27 cellular contexts compared by ENCODE assay signal in the genomic region with DNA sequence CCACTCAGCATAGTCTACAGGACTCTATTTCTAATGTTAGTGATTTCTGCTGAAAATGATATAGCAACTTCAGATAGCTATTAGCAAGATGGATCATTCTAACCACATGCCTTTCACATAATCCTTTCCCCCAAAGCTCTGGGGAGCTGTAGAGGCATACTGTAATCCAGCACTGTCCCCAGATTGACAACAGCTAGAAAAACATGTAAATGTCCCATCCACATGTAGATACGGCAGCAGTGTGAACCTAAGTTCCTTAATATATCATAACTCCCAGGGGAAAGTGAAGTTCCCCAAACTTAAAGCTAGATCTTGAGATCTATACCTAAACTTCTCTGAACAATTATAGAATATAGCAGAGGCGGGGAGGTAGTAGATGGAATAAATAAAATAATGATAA. TPM values are rescaled to one million over a fixed set of nuclear protein-coding genes. Genes with fewer than 3 reads are reported as not detected.
DNase-seq lines count a peak whose midpoint lies in the region; TF ChIP-seq lines count a peak whose summit lies in the region.
"Had no signal": no experiment of that assay in that cellular context is flagged by ENCODE, and none has a peak within 500 bp of the region (broad histone marks: within the 10 kb centered on the region; RNA-seq: fewer than 3 reads in every experiment).

No MANE protein-coding gene starts in this region.

- H3K4me1 ChIP-seq in mammary epithelial cell (ENCODE audit: insufficient read depth, low read length) = peaks cover 19% of the 10 kb centered on the region
- H3K4me1 ChIP-seq in adipocyte (ENCODE audit: control insufficient read depth, insufficient read depth, low read length) = peaks cover 70% of the 10 kb centered on the region
- peaks cover 3% of the 10 kb centered on the region for H3K4me1 ChIP-seq in smooth muscle cell (ENCODE audit: low read depth)

- H3K79me2 ChIP-seq in mammary epithelial cell (ENCODE audit: insufficient read depth, low read length) (peaks cover 28% of the 10 kb centered on the region), smooth muscle cell (ENCODE audit: low read depth) (peaks cover 43% of the 10 kb centered on the region)

- BruUV-seq in MCF 10A (replicated peaks; lab: Mats Ljungman, UMichigan) = no TSS peak
- BruUV-seq in mammary epithelial cell (replicated peaks; lab: Mats Ljungman, UMichigan) = no TSS peak

- CTCF ChIA-PET in MCF 10A (lab: Yijun Ruan, JAX) (interaction anchor here (0.6 to 2.4 kb wide), 10 partner anchors 9 to 252 kb away, joined by 3 to 8 read pairs (median 5); no protein-coding TSS in a partner anchor), mammary epithelial cell (lab: Charles Lee; ENCODE audit: low non-redundant PET) (interaction anchor here (0.5 to 0.6 kb wide), 2 partner anchors 309 to 403 kb away, joined by 7 to 9 read pairs; no protein-coding TSS in a partner anchor)

- POLR2A ChIA-PET in MCF 10A (lab: Yijun Ruan, JAX) = no interaction called here

- DNase-seq in MCF 10A (ENCODE audit: unreplicated experiment) = no peak
- no peak for DNase-seq in mammary epithelial cell
- no peak for DNase-seq in adipocyte (ENCODE audit: low read depth)
- DNase-seq in mesothelial cell of epicardium (ENCODE audit: low spot score in 2 of 2, unreplicated experiment in 2 of 2) = no peak
- no peak for DNase-seq in smooth muscle cell (lab: John Stamatoyannopoulos, UW; ENCODE audit: unreplicated experiment)
- no peak for DNase-seq in HPDE6-E6E7 (ENCODE audit: extremely low spot score)
- no peak for DNase-seq in GM19238 (ENCODE audit: insufficient read length, low spot score)
- DNase-seq in SKM-1 (lab: John Stamatoyannopoulos, UW; ENCODE audit: unreplicated experiment) = no peak
- DNase-seq: activated CD4-positive, alpha-beta T cell treated with anti-CD3 and anti-CD28 coated beads, Interleukin-2, amount 50 U/mL, for 48 hours; activated naive CD4-positive, alpha-beta T cell; activated T-cell treated with anti-CD3 and anti-CD28 coated beads, Interleukin-2, amount 50 U/mL, for 48 hours; Calu3; cerebellar nuclear complex; DMS79 treated with DMSO at 0.1 percent for 48 hours; GDM1; HCEC 1CT; left colon; NCI-H446; NCI-H748 treated with DMSO at 0.1 percent for 48 hours; RPMI8226; stimulated activated naive CD4-positive, alpha-beta T cell had no signal

- H3K9me3 Mint-ChIP-seq in MCF 10A (ENCODE audit: unreplicated experiment) = no peaks in the 10 kb centered on the region
- no peaks in the 10 kb centered on the region for H3K9me3 Mint-ChIP-seq in mesothelial cell of epicardium
- H3K9me3 Mint-ChIP-seq: CD14-positive monocyte; T-helper 1 cell treated with Interleukin-12 subunit alpha and Interleukin-12 subunit beta and Interleukin-4 antibody, amounts not matched to agents 30 μg/mL and 1 μg/mL, for 36 hours had no signal

- no peak overlapping the region for H2AFZ ChIP-seq in mammary epithelial cell (ENCODE audit: low read depth, low read length)
- no peak overlapping the region for H2AFZ ChIP-seq in smooth muscle cell (ENCODE audit: low read depth)

- H3K36me3 ChIP-seq in mammary epithelial cell (ENCODE audit: insufficient read depth, low read length) (peaks cover 7% of the 10 kb centered on the region), adipocyte (ENCODE audit: control insufficient read depth, insufficient read depth, low read length, severe bottlenecking) (peaks cover 33% of the 10 kb centered on the region), smooth muscle cell (ENCODE audit: low read depth) (peaks cover 3% of the 10 kb centered on the region)
- H3K36me3 ChIP-seq: neutrophil had no signal

- intact Hi-C loops in MCF 10A (cut with micrococcal nuclease) (no loop called here), mammary epithelial cell (cut with micrococcal nuclease) (no loop called here)

- dilution Hi-C loops in mammary epithelial cell (cut with HindIII; ENCODE audit: low sequenced_read_pairs) = no loop called here

- H3K4me3 ChIP-seq in mammary epithelial cell (replicated peaks in 1 of 3; ENCODE audit: insufficient read depth in 1 of 3, low read depth in 2 of 3, low read length in 3 of 3) (no peak overlapping the region), adipocyte (ENCODE audit: low read length) (no peak overlapping the region), smooth muscle cell (no peak overlapping the region)
- H3K4me3 ChIP-seq: gastroesophageal sphincter, skin epidermis had no signal

- H3K4me2 ChIP-seq in mammary epithelial cell (ENCODE audit: insufficient read depth, low read depth, low read length) (no peak overlapping the region), smooth muscle cell (peak overlapping the region; percentile 26)

- no peak overlapping the region for H3K27ac ChIP-seq in mammary epithelial cell (ENCODE audit: insufficient read depth, low read depth, low read length)
- H3K27ac ChIP-seq in smooth muscle cell (ENCODE audit: low read depth) = peak overlapping the region; percentile 13
- H3K27ac ChIP-seq: 22Rv1, gastroesophageal sphincter, neutrophil had no signal

- no peaks in the 10 kb centered on the region for H4K20me1 ChIP-seq in mammary epithelial cell (ENCODE audit: insufficient read depth, low read length)
- peaks cover 56% of the 10 kb centered on the region for H4K20me1 ChIP-seq in smooth muscle cell (ENCODE audit: low read depth)

- H3K36me3 Mint-ChIP-seq in MCF 10A (ENCODE audit: insufficient read depth, unreplicated experiment) (peaks cover 59% of the 10 kb centered on the region), mesothelial cell of epicardium (peaks cover 7% of the 10 kb centered on the region)

- H3K27me3 ChIP-seq in mammary epithelial cell (ENCODE audit: insufficient read depth, low read length) (no peaks in the 10 kb centered on the region), adipocyte (replicated peaks; ENCODE audit: control insufficient read depth, insufficient read depth, low read length) (no peaks in the 10 kb centered on the region), smooth muscle cell (ENCODE audit: low read depth) (no peaks in the 10 kb centered on the region)
- H3K27me3 ChIP-seq: gastroesophageal sphincter, neutrophil had no signal

- H3K4me1 Mint-ChIP-seq in MCF 10A (ENCODE audit: insufficient read depth, unreplicated experiment) = peaks cover 36% of the 10 kb centered on the region
- peaks cover 46% of the 10 kb centered on the region for H3K4me1 Mint-ChIP-seq in mesothelial cell of epicardium

- in situ Hi-C loops in mammary epithelial cell (cut with MboI; ENCODE audit: low sequenced_read_pairs in 2 of 2) = loop anchor here (10.0 kb wide), 1 partner anchor 182 kb away; no protein-coding TSS in a partner anchor

- WGBS in mammary epithelial cell (ENCODE audit: low coverage, missing lambda C conversion rate) = 100% methylated on average over 2 of the region's 2 CpGs
- WGBS in smooth muscle cell (ENCODE audit: low lambda C conversion rate) = 84% methylated on average over 2 of the region's 2 CpGs

- H3K4me3 Mint-ChIP-seq in MCF 10A (ENCODE audit: unreplicated experiment) = no peak overlapping the region
- no peak overlapping the region for H3K4me3 Mint-ChIP-seq in mesothelial cell of epicardium
- H3K4me3 Mint-ChIP-seq: CD14-positive monocyte; T-helper 1 cell treated with Interleukin-12 subunit alpha and Interleukin-12 subunit beta and Interleukin-4 antibody, amounts not matched to agents 30 μg/mL and 1 μg/mL, for 36 hours had no signal

- H3K27me3 Mint-ChIP-seq in MCF 10A (ENCODE audit: insufficient read depth, unreplicated experiment) (no peaks in the 10 kb centered on the region), mesothelial cell of epicardium (ENCODE audit: low read depth) (no peaks in the 10 kb centered on the region)

- H3F3A ChIP-seq in smooth muscle cell (ENCODE audit: low read depth) = peaks cover 12% of the 10 kb centered on the region

- no peak for TF ChIP-seq CTCF in MCF 10A (IDR thresholded peaks at IDR 0.05; ENCODE audit: unreplicated experiment)
- TF ChIP-seq CTCF in mammary epithelial cell (conservative IDR thresholded peaks at IDR 0.05 in 1 of 2, IDR thresholded peaks at IDR 0.05 in 1 of 2; ENCODE audit: extremely low read depth in 1 of 2, insufficient read depth in 1 of 2, low read depth in 1 of 2, low read length in 2 of 2) = no peak
- TF ChIP-seq CTCF in mesothelial cell of epicardium (IDR thresholded peaks at IDR 0.05; ENCODE audit: unreplicated experiment) = no peak
- TF ChIP-seq CTCF in smooth muscle cell (IDR thresholded peaks at IDR 0.05; ENCODE audit: borderline replicate concordance, insufficient read depth, poor library complexity, severe bottlenecking) = no peak

- H3K27ac Mint-ChIP-seq in MCF 10A (ENCODE audit: low read depth, unreplicated experiment) = peak overlapping the region; percentile 10
- peak overlapping the region; percentile 55 for H3K27ac Mint-ChIP-seq in mesothelial cell of epicardium
- H3K27ac Mint-ChIP-seq: CD14-positive monocyte; T-helper 1 cell treated with Interleukin-12 subunit alpha and Interleukin-12 subunit beta and Interleukin-4 antibody, amounts not matched to agents 30 μg/mL and 1 μg/mL, for 36 hours had no signal

- H3K9me3 ChIP-seq in mammary epithelial cell (replicated peaks; ENCODE audit: insufficient read depth, low read length) (no peaks in the 10 kb centered on the region), adipocyte (ENCODE audit: control insufficient read depth, low read length) (no peaks in the 10 kb centered on the region), smooth muscle cell (replicated peaks; ENCODE audit: low read depth) (no peaks in the 10 kb centered on the region)
- H3K9me3 ChIP-seq: gastroesophageal sphincter, neutrophil had no signal

- H3K9ac ChIP-seq in mammary epithelial cell (ENCODE audit: insufficient read depth, low read length) (no peak overlapping the region), adipocyte (ENCODE audit: low read length) (peak overlapping the region; percentile 1), smooth muscle cell (ENCODE audit: low read depth) (peak overlapping the region; percentile 8)

RNA-seq across cellular contexts. Expression of a gene that starts 14.0 kb away (rescaled TPM):
- 123 and 141 TPM in 2 replicates for total RNA-seq in MCF 10A (2022)
- 10 to 100 TPM; 56.2 to 62.6 TPM for total RNA-seq in mammary epithelial cell
- 26.4 TPM for polyA plus RNA-seq in mammary epithelial cell
- polyA minus RNA-seq in mammary epithelial cell = 98.2 TPM
- 112 to 122 TPM (median 116 TPM) in 3 replicates for total RNA-seq in mesothelial cell of epicardium
- 39.2 and 47.7 TPM in 2 replicates for total RNA-seq in smooth muscle cell
- polyA plus RNA-seq in smooth muscle cell = 6.4 and 8.1 TPM in 2 replicates

RNA-seq across cellular contexts. Expression of a gene that starts 14.4 kb away (rescaled TPM):
- total RNA-seq in MCF 10A (2022) (30.9 and 32.3 TPM in 2 replicates), mammary epithelial cell (10 to 100 TPM in 1 of 2 donors, 1 to 10 TPM in 1; 6.8 to 29.7 TPM), mesothelial cell of epicardium (51.9 to 55.1 TPM (median 52.4 TPM) in 3 replicates), smooth muscle cell (14.8 and 17.4 TPM in 2 replicates)
- polyA plus RNA-seq in mammary epithelial cell (15.4 TPM), smooth muscle cell (60.7 and 68.2 TPM in 2 replicates)
- 20.2 TPM for polyA minus RNA-seq in mammary epithelial cell
